1 cellular context compared by ENCODE assay signal in genomic region chr17:67717624-67718324, GRCh38.
TF ChIP-seq lines count a peak whose summit lies in the region.

Gene NOL11, plus strand, starts transcription at chr17:67717936. Its CDS starts 12 bp downstream, at chr17:67717948.

TF ChIP-seq in K562, 482 proteins besides CTCF, POLR2A, EP300 and RAD21 (continued from another document and continues in another):
- TF ChIP-seq, protein P1, sequence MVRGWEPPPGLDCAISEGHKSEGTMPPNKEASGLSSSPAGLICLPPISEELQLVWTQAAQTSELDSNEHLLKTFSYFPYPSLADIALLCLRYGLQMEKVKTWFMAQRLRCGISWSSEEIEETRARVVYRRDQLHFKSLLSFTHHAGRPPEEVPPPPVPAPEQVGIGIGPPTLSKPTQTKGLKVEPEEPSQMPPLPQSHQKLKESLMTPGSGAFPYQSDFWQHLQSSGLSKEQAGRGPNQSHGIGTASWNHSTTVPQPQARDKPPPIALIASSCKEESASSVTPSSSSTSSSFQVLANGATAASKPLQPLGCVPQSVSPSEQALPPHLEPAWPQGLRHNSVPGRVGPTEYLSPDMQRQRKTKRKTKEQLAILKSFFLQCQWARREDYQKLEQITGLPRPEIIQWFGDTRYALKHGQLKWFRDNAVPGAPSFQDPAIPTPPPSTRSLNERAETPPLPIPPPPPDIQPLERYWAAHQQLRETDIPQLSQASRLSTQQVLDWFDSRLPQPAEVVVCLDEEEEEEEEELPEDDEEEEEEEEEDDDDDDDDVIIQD (CRISPR knock-in tag; IDR thresholded peaks at IDR 0.05), result no peak
- TF ChIP-seq ZNF766 (CRISPR knock-in tag; conservative IDR thresholded peaks at IDR 0.05), result 0 out of 2 replicates have a peak, but pooled peaks have one; percentile 28
- TF ChIP-seq MAFG (tag; conservative IDR thresholded peaks at IDR 0.05), result no peak
- TF ChIP-seq ZC3H4 (CRISPR knock-in tag; IDR thresholded peaks at IDR 0.05; ENCODE audit: borderline replicate concordance), result no peak
- peak; percentile 86; the same call in 1 of the 2 replicates for TF ChIP-seq GABPB1 (CRISPR knock-in tag; IDR thresholded peaks at IDR 0.05)
- TF ChIP-seq SNIP1 (IDR thresholded peaks at IDR 0.05; ENCODE audit: low read depth), result no peak
- TF ChIP-seq TRIM24 (IDR thresholded peaks at IDR 0.05), result no peak
- TF ChIP-seq SMARCA4 (IDR thresholded peaks at IDR 0.05), result no peak
- TF ChIP-seq NCOA2 (IDR thresholded peaks at IDR 0.05; ENCODE audit: partially characterized antibody in 2 of 2), result no peak
- no peak for TF ChIP-seq SLC30A9 (CRISPR knock-in tag; IDR thresholded peaks at IDR 0.05)
- no peak for TF ChIP-seq ILK (tag; IDR thresholded peaks at IDR 0.05; ENCODE audit: borderline replicate concordance, low read depth)
- TF ChIP-seq FOXJ3 (CRISPR knock-in tag; IDR thresholded peaks at IDR 0.05), result no peak
- TF ChIP-seq NCOA6 (IDR thresholded peaks at IDR 0.05), result no peak
- TF ChIP-seq ZNF561 (CRISPR knock-in tag; conservative IDR thresholded peaks at IDR 0.05), result no peak
- peak; percentile 95 for TF ChIP-seq C11orf30 (IDR thresholded peaks at IDR 0.05; ENCODE audit: low read depth)
- TF ChIP-seq CHD1 (IDR thresholded peaks at IDR 0.05; ENCODE audit: low read length), result peak; percentile 71
- no peak for TF ChIP-seq GATA2 (CRISPR knock-in tag; IDR thresholded peaks at IDR 0.05)
- no peak for TF ChIP-seq RBM34 (IDR thresholded peaks at IDR 0.05; ENCODE audit: borderline replicate concordance, insufficient read depth, low read length)
- TF ChIP-seq ZNF124 (CRISPR knock-in tag; IDR thresholded peaks at IDR 0.05), result no peak
- no peak for TF ChIP-seq ADNP (tag; IDR thresholded peaks at IDR 0.05)
- no peak for TF ChIP-seq TCF7 (IDR thresholded peaks at IDR 0.05; ENCODE audit: borderline replicate concordance)
- TF ChIP-seq HDAC2 (IDR thresholded peaks at IDR 0.05), result peak; percentile 16; the same call in 1 of the 2 replicates
- TF ChIP-seq TCF7L2 (IDR thresholded peaks at IDR 0.05; ENCODE audit: low read depth, low read length), result no peak
- no peak for TF ChIP-seq ZNF668 (CRISPR knock-in tag; IDR thresholded peaks at IDR 0.05)
- TF ChIP-seq CBX3 (IDR thresholded peaks at IDR 0.05; ENCODE audit: borderline replicate concordance in 1 of 2, low read length in 2 of 2), result peak in 1 of 2 experiments; percentile 82; a peak in 1 of 3 replicates
- TF ChIP-seq NFE2 (IDR thresholded peaks at IDR 0.05; ENCODE audit: low read depth), result no peak
- no peak for TF ChIP-seq SETDB1 (IDR thresholded peaks at IDR 0.05; ENCODE audit: low read length)
- no peak for TF ChIP-seq SRSF1 (IDR thresholded peaks at IDR 0.05; ENCODE audit: low read depth, low read length)
- TF ChIP-seq MEF2A (IDR thresholded peaks at IDR 0.05; ENCODE audit: control insufficient read depth, low read depth, low read length), result no peak
- no peak for TF ChIP-seq IFI16 (CRISPR knock-in tag; IDR thresholded peaks at IDR 0.05)
- no peak for TF ChIP-seq RBM15 (IDR thresholded peaks at IDR 0.05; ENCODE audit: insufficient read depth, low read length)
- TF ChIP-seq, protein P2, sequence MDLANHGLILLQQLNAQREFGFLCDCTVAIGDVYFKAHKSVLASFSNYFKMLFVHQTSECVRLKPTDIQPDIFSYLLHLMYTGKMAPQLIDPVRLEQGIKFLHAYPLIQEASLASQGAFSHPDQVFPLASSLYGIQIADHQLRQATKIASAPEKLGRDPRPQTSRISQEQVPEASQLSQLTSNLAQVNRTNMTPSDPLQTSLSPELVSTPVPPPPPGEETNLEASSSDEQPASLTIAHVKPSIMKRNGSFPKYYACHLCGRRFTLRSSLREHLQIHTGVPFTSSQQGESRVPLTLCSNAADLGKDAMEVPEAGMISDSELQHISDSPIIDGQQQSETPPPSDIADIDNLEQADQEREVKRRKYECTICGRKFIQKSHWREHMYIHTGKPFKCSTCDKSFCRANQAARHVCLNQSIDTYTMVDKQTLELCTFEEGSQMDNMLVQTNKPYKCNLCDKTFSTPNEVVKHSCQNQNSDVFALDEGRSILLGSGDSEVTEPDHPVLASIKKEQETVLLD (IDR thresholded peaks at IDR 0.05), result no peak
- peak; percentile 74; the same call in 1 of the 2 replicates for TF ChIP-seq KAT7 (CRISPR knock-in tag; IDR thresholded peaks at IDR 0.05; ENCODE audit: borderline replicate concordance)
- TF ChIP-seq HNRNPK (IDR thresholded peaks at IDR 0.05; ENCODE audit: low read depth, low read length, poor library complexity, severe bottlenecking), result no peak
- no peak for TF ChIP-seq ZNF436 (CRISPR knock-in tag; IDR thresholded peaks at IDR 0.05)
- TF ChIP-seq HNRNPUL1 (IDR thresholded peaks at IDR 0.05; ENCODE audit: low read length), result no peak
- TF ChIP-seq ATF7 (IDR thresholded peaks at IDR 0.05), result peak; percentile 93
- TF ChIP-seq ZNF586 (CRISPR knock-in tag; conservative IDR thresholded peaks at IDR 0.05), result no peak
- peak; percentile 70; the same call in 1 of the 2 replicates for TF ChIP-seq DIDO1 (tag; IDR thresholded peaks at IDR 0.05; ENCODE audit: low read depth)
- TF ChIP-seq ZNF384 (IDR thresholded peaks at IDR 0.05; ENCODE audit: low read depth, low read length), result 0 out of 2 replicates have a peak, but pooled peaks have one; percentile 24
- TF ChIP-seq CCAR2 (IDR thresholded peaks at IDR 0.05; ENCODE audit: low read depth, low read length), result no peak
- TF ChIP-seq CBFA2T3 (IDR thresholded peaks at IDR 0.05), result no peak
- peak; percentile 97 for TF ChIP-seq ZNF398 (CRISPR knock-in tag; IDR thresholded peaks at IDR 0.05)
- no peak for TF ChIP-seq MLX (CRISPR knock-in tag; conservative IDR thresholded peaks at IDR 0.05)
- TF ChIP-seq LARP7 (IDR thresholded peaks at IDR 0.05), result peak; percentile 42; the same call in 1 of the 2 replicates
- peak in 1 of 2 experiments; percentile 19; a peak in 1 of 4 replicates for TF ChIP-seq TEAD1 (CRISPR knock-in tag; IDR thresholded peaks at IDR 0.05)
- no peak for TF ChIP-seq HDAC6 (IDR thresholded peaks at IDR 0.05; ENCODE audit: low read depth, low read length)
- TF ChIP-seq SRSF7 (optimal IDR thresholded peaks at IDR 0.05; ENCODE audit: low read depth, low read length), result no peak
- TF ChIP-seq NR3C1 (CRISPR knock-in tag; IDR thresholded peaks at IDR 0.05), result no peak
- no peak for TF ChIP-seq ZNF12 (CRISPR knock-in tag; IDR thresholded peaks at IDR 0.05)
- TF ChIP-seq HMG20A (CRISPR knock-in tag; conservative IDR thresholded peaks at IDR 0.05), result no peak
- no peak for TF ChIP-seq RFX7 (CRISPR knock-in tag; IDR thresholded peaks at IDR 0.05)
- peak; percentile 83; the same call in 1 of the 2 replicates for TF ChIP-seq FOXK1 (CRISPR knock-in tag; IDR thresholded peaks at IDR 0.05; ENCODE audit: borderline replicate concordance)
- no peak for TF ChIP-seq NFATC3 (IDR thresholded peaks at IDR 0.05)
- TF ChIP-seq CAMTA2 (CRISPR knock-in tag; conservative IDR thresholded peaks at IDR 0.05), result no peak
- TF ChIP-seq, protein P3, sequence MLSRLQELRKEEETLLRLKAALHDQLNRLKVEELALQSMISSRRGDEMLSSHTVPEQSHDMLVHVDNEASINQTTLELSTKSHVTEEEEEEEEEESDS (CRISPR knock-in tag; IDR thresholded peaks at IDR 0.05), result no peak
- peak; percentile 91 for TF ChIP-seq CREB3L1 (IDR thresholded peaks at IDR 0.05; ENCODE audit: borderline replicate concordance, low read depth)
- no peak for TF ChIP-seq SMAD3 (CRISPR knock-in tag; conservative IDR thresholded peaks at IDR 0.05)
- TF ChIP-seq ZSCAN32 (CRISPR knock-in tag; IDR thresholded peaks at IDR 0.05), result no peak
- TF ChIP-seq REST (CRISPR knock-in tag; IDR thresholded peaks at IDR 0.05; ENCODE audit: low read depth), result no peak
- TF ChIP-seq NCOA1 (IDR thresholded peaks at IDR 0.05; ENCODE audit: low read depth), result no peak
- TF ChIP-seq NR2F6 (CRISPR knock-in tag; IDR thresholded peaks at IDR 0.05), result no peak
- TF ChIP-seq NR1H2 (CRISPR knock-in tag; IDR thresholded peaks at IDR 0.05), result no peak
- TF ChIP-seq, protein P4, sequence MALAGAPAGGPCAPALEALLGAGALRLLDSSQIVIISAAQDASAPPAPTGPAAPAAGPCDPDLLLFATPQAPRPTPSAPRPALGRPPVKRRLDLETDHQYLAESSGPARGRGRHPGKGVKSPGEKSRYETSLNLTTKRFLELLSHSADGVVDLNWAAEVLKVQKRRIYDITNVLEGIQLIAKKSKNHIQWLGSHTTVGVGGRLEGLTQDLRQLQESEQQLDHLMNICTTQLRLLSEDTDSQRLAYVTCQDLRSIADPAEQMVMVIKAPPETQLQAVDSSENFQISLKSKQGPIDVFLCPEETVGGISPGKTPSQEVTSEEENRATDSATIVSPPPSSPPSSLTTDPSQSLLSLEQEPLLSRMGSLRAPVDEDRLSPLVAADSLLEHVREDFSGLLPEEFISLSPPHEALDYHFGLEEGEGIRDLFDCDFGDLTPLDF (CRISPR knock-in tag; IDR thresholded peaks at IDR 0.05), result peak; percentile 49; the same call in 1 of the 2 replicates
- TF ChIP-seq SMC3 (conservative IDR thresholded peaks at IDR 0.05; ENCODE audit: insufficient read depth, low read depth, low read length), result peak; percentile 84
- TF ChIP-seq TRIM25 (IDR thresholded peaks at IDR 0.05; ENCODE audit: borderline replicate concordance), result 0 out of 2 replicates have a peak, but pooled peaks have one; percentile 66
